Comparison of ENCODE assay signal across 28 cellular contexts in the genomic region with DNA sequence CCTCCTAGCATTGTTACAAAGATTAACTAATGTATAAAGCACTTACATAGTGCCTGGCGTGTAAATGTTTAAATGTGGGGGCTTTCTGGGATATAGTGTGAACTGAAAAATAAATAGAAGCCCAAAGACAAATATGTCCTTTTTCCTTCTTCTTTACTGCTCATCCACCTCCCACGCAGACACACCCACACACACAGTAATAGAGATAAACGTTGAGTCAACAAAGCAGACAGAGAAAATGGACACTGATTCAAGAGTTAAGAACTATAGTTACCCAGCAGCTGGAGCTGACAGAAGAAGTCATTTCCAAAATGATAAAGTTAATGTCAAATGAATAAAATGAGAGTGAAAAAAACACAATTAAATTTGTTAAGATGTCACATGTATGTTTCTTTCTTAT.
DNase-seq lines count a peak whose midpoint lies in the region; ATAC-seq and TF ChIP-seq lines count a peak whose summit lies in the region.
"Had no signal": no experiment of that assay in that cellular context is flagged by ENCODE, and none has a peak within 500 bp of the region (broad histone marks: within the 10 kb centered on the region; RNA-seq: fewer than 3 reads in every experiment).

No MANE protein-coding gene starts in this region.

- no peaks in the 10 kb centered on the region for H3K36me3 ChIP-seq in smooth muscle cell (ENCODE audit: low read depth)
- H3K36me3 ChIP-seq: HAP-1, pancreas, right atrium auricular region, SJSA1, tibial nerve had no signal

- no peak overlapping the region for H3K9ac ChIP-seq in smooth muscle cell (ENCODE audit: low read depth)

- H3K4me3 ChIP-seq in choroid plexus epithelial cell (ENCODE audit: low read depth, low read length) (no peak overlapping the region), smooth muscle cell (no peak overlapping the region)
- H3K4me3 ChIP-seq: body of pancreas, HAP-1, pancreas, right atrium auricular region, SJSA1, tibial nerve had no signal

- ATAC-seq in activated T-cell treated with anti-CD3 and anti-CD28 coated beads, Interleukin-2, amount 50 U/mL, for 4 hours, result no peak
- ATAC-seq: activated naive CD8-positive, alpha-beta T cell treated with anti-CD3 and anti-CD28 coated beads, Interleukin-2, amount 50 U/mL, for 24 hours; body of pancreas; pancreas; stimulated activated naive CD8-positive, alpha-beta T cell treated with anti-CD3 and anti-CD28 coated beads, Interleukin-15, amount 100 ng/mL, for 72 hours had no signal

- peak overlapping the region; percentile 12 for H3K27ac ChIP-seq in smooth muscle cell (ENCODE audit: low read depth)
- H3K27ac ChIP-seq: body of pancreas, pancreas, right atrium auricular region, SJSA1, tibial nerve, VCaP had no signal

- no peak overlapping the region for H3K4me3 Mint-ChIP-seq in activated T-cell treated with anti-CD3 and anti-CD28 coated beads, Interleukin-2, amount 50 U/mL, for 4 hours
- H3K4me3 Mint-ChIP-seq: activated CD4-positive, alpha-beta memory T cell treated with anti-CD3 and anti-CD28 coated beads, Interleukin-2, amount 10 ng/mL, durations not matched to agents 7 days and 5 days; activated naive CD8-positive, alpha-beta T cell treated with anti-CD3 and anti-CD28 coated beads, Interleukin-2, amount 50 U/mL, for 24 hours; CD14-positive monocyte; nephron; stimulated activated naive CD8-positive, alpha-beta T cell treated with anti-CD3 and anti-CD28 coated beads, Interleukin-15, amount 100 ng/mL, for 72 hours had no signal

- no peaks in the 10 kb centered on the region for H3K36me3 Mint-ChIP-seq in activated T-cell treated with anti-CD3 and anti-CD28 coated beads, Interleukin-2, amount 50 U/mL, for 4 hours (ENCODE audit: insufficient read depth)
- H3K36me3 Mint-ChIP-seq: CD14-positive monocyte had no signal

- H3K4me1 Mint-ChIP-seq in activated T-cell treated with anti-CD3 and anti-CD28 coated beads, Interleukin-2, amount 50 U/mL, for 4 hours (ENCODE audit: low read depth), result no peaks in the 10 kb centered on the region
- H3K4me1 Mint-ChIP-seq: activated CD4-positive, alpha-beta memory T cell treated with anti-CD3 and anti-CD28 coated beads, Interleukin-2, amount 10 ng/mL, durations not matched to agents 7 days and 5 days; activated naive CD8-positive, alpha-beta T cell treated with anti-CD3 and anti-CD28 coated beads, Interleukin-2, amount 50 U/mL, for 24 hours; CD14-positive monocyte; stimulated activated naive CD8-positive, alpha-beta T cell treated with anti-CD3 and anti-CD28 coated beads, Interleukin-15, amount 100 ng/mL, for 72 hours had no signal

- peaks cover 9% of the 10 kb centered on the region for H3K4me1 ChIP-seq in smooth muscle cell (ENCODE audit: low read depth)
- H3K4me1 ChIP-seq: body of pancreas, pancreas, right atrium auricular region, SJSA1, tibial nerve had no signal

- peak overlapping the region; percentile 21 for H2AFZ ChIP-seq in smooth muscle cell (ENCODE audit: low read depth)

- H3K79me2 ChIP-seq in smooth muscle cell (ENCODE audit: low read depth), result no peaks in the 10 kb centered on the region

- H3K27me3 Mint-ChIP-seq in activated T-cell treated with anti-CD3 and anti-CD28 coated beads, Interleukin-2, amount 50 U/mL, for 4 hours (ENCODE audit: low read depth), result peaks cover 12% of the 10 kb centered on the region

- no peaks in the 10 kb centered on the region for H3F3A ChIP-seq in smooth muscle cell (ENCODE audit: low read depth)

- H3K9me3 ChIP-seq in smooth muscle cell (replicated peaks; ENCODE audit: low read depth), result no peaks in the 10 kb centered on the region
- H3K9me3 ChIP-seq: body of pancreas, HAP-1, pancreas, right atrium auricular region, SJSA1, tibial nerve had no signal

- no peaks in the 10 kb centered on the region for H4K20me1 ChIP-seq in smooth muscle cell (ENCODE audit: low read depth)

- peak overlapping the region; percentile 49 for H3K4me2 ChIP-seq in smooth muscle cell

- 20% methylated on average over 3 of the region's 3 CpGs for WGBS in smooth muscle cell (ENCODE audit: low lambda C conversion rate)

- H3K27me3 ChIP-seq in smooth muscle cell (ENCODE audit: low read depth), result no peaks in the 10 kb centered on the region
- H3K27me3 ChIP-seq: body of pancreas, right atrium auricular region, SJSA1, tibial nerve had no signal

- DNase-seq in activated T-cell treated with anti-CD3 and anti-CD28 coated beads for 4 hours (peak; percentile 7), OCI-M1 (lab: John Stamatoyannopoulos, UW) (peak; percentile 65), choroid plexus epithelial cell (ENCODE audit: low read depth) (peak; percentile 6), smooth muscle cell (lab: John Stamatoyannopoulos, UW; ENCODE audit: unreplicated experiment) (no peak), NCI-H1694 (lab: John Stamatoyannopoulos, UW) (no peak), SHP77 (lab: John Stamatoyannopoulos, UW) (no peak)
- no peak for DNase-seq in activated T-cell treated with anti-CD3 and anti-CD28 coated beads, Interleukin-2, amount 50 U/mL, for 4 hours
- DNase-seq: activated CD4-positive, alpha-beta memory T cell treated with anti-CD3 and anti-CD28 coated beads, Interleukin-2, amount 10 ng/mL, durations not matched to agents 7 days and 5 days; activated gamma-delta T cell treated with Interleukin-2 at 50 U/mL for 16 hours; activated naive CD8-positive, alpha-beta T cell treated with anti-CD3 and anti-CD28 coated beads, Interleukin-2, amount 50 U/mL, for 24 hours; activated T-cell treated with anti-CD3 and anti-CD28 coated beads, Interleukin-2, amount 50 U/mL, for 1 hour; body of pancreas; effector memory CD4-positive, alpha-beta T cell; foreskin melanocyte; hypothalamus; NCI-H1105; NCI-H2029 treated with DMSO at 0.1 percent for 48 hours; NCI-H446; pancreas; stimulated activated naive CD8-positive, alpha-beta T cell treated with anti-CD3 and anti-CD28 coated beads, Interleukin-15, amount 100 ng/mL, for 72 hours; T-helper 1 cell had no signal

- TF ChIP-seq CTCF in choroid plexus epithelial cell (conservative IDR thresholded peaks at IDR 0.05; ENCODE audit: low read depth, low read length) (no peak), smooth muscle cell (IDR thresholded peaks at IDR 0.05; ENCODE audit: borderline replicate concordance, insufficient read depth, poor library complexity, severe bottlenecking) (no peak)

- no peaks in the 10 kb centered on the region for H3K9me3 Mint-ChIP-seq in activated T-cell treated with anti-CD3 and anti-CD28 coated beads, Interleukin-2, amount 50 U/mL, for 4 hours
- H3K9me3 Mint-ChIP-seq: activated CD4-positive, alpha-beta memory T cell treated with anti-CD3 and anti-CD28 coated beads, Interleukin-2, amount 10 ng/mL, durations not matched to agents 7 days and 5 days; activated naive CD8-positive, alpha-beta T cell treated with anti-CD3 and anti-CD28 coated beads, Interleukin-2, amount 50 U/mL, for 24 hours; nephron; stimulated activated naive CD8-positive, alpha-beta T cell treated with anti-CD3 and anti-CD28 coated beads, Interleukin-15, amount 100 ng/mL, for 72 hours had no signal

Comparison
In these comparisons a context has a peak if more than half of its experiments do, and no peak if none do; other contexts are left out.
1. DNase-seq: peak in activated T-cell treated with anti-CD3 and anti-CD28 coated beads for 4 hours (single experiment), OCI-M1 (single experiment) and choroid plexus epithelial cell (single experiment); none in activated T-cell treated with anti-CD3 and anti-CD28 coated beads, Interleukin-2, amount 50 U/mL, for 4 hours (single experiment), smooth muscle cell (single experiment), NCI-H1694 (single experiment) and SHP77 (0 of 2).